13 cellular contexts compared by ENCODE assay signal in the genomic region with DNA sequence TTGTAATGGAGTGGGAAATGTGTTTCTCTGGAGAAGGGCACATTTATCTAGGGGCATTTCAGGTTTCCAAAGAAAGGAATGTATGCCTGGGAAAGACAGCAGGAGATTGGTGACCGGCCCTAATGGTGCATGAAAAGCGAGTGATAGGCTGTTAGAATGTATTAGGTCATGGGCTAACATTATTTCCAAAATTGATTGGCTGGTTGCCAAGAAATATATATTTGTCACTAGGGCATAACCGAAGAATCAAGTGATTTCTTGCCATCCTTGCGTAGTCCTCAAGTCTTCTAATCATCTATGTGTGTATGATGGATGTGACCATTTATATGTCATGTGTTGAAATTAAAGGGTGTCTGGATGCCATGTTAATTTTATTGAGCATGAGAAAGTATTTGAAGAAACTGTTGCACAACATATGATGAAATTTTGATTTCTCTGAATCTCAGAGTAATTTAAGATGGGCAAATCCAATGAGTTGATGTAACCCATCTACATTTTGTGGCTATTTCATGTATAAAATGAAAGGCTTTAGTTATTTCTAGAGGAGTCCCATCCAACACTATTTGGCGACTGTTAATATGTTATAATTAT.
DNase-seq lines count a peak whose midpoint lies in the region; ATAC-seq and TF ChIP-seq lines count a peak whose summit lies in the region.
"Had no signal": no experiment of that assay in that cellular context is flagged by ENCODE, and none has a peak within 500 bp of the region (broad histone marks: within the 10 kb centered on the region; RNA-seq: fewer than 3 reads in every experiment).

No MANE protein-coding gene starts in this region.

- no peak overlapping the region for H2BK5ac ChIP-seq in IMR-90 (ENCODE audit: low read depth, low read length, poor library complexity, severe bottlenecking)

- H3K27ac ChIP-seq in IMR-90 (ENCODE audit: insufficient read depth, low read length) (no peak overlapping the region), SK-N-SH (ENCODE audit: low read depth in 2 of 2, low read length in 1 of 2) (no peak overlapping the region), subcutaneous abdominal adipose tissue (ENCODE audit: low read depth, low read length) (peak overlapping the region; percentile 89)
- H3K27ac ChIP-seq: C4-2B had no signal

- peaks cover 11% of the 10 kb centered on the region for H3K4me1 ChIP-seq in IMR-90 (ENCODE audit: control insufficient read depth, insufficient read depth, low read length)
- H3K4me1 ChIP-seq in SK-N-SH (ENCODE audit: control insufficient read depth in 1 of 2, insufficient read depth in 2 of 2, low read depth in 1 of 2, low read length in 1 of 2): peaks cover 0 to 29% of the 10 kb centered on the region in 2 experiments; a peak in 3 of 4 replicates
- peaks cover 3 to 51% (median 37%) of the 10 kb centered on the region in 5 donors for H3K4me1 ChIP-seq in subcutaneous abdominal adipose tissue (ENCODE audit: control insufficient read depth in 5 of 5, insufficient read depth in 5 of 5, low read length in 5 of 5)

- H3K23ac ChIP-seq in IMR-90 (ENCODE audit: low read depth, low read length): no peak overlapping the region

- no peak for TF ChIP-seq CTCF in IMR-90 (conservative IDR thresholded peaks at IDR 0.05; ENCODE audit: low read depth, low read length)
- no peak for TF ChIP-seq CTCF in SK-N-SH (IDR thresholded peaks at IDR 0.05)

- TF ChIP-seq POLR2A in IMR-90 (IDR thresholded peaks at IDR 0.05; ENCODE audit: low read depth, low read length): no peak

- H3K9me1 ChIP-seq in IMR-90 (ENCODE audit: insufficient read depth, low read length): peaks cover 5% of the 10 kb centered on the region; the same call in 1 of the 2 replicates

- H3K27me3 ChIP-seq in IMR-90 (ENCODE audit: control insufficient read depth, insufficient read depth, low read length) (no peaks in the 10 kb centered on the region), SK-N-SH (ENCODE audit: insufficient read depth) (no peaks in the 10 kb centered on the region), subcutaneous abdominal adipose tissue (ENCODE audit: control insufficient read depth in 5 of 5, insufficient read depth in 4 of 5, low read length in 5 of 5) (no peaks in the 10 kb centered on the region)

- no peak overlapping the region for H2AK9ac ChIP-seq in IMR-90 (replicated peaks; ENCODE audit: low read depth, low read length, poor library complexity)

- DNase-seq in IMR-90 (peak; percentile 23), SK-N-SH (no peak), fibroblast of gingiva (ENCODE audit: low read depth) (peak; percentile 70), NCI-H1048 (lab: John Stamatoyannopoulos, UW) (no peak), hepatic stellate cell (ENCODE audit: low spot score) (no peak)
- no peak for DNase-seq in effector CD4-positive, alpha-beta T cell
- DNase-seq: NCI-H1417, NCI-H1930, NCI-H2171, NCI-H774, SHP77 had no signal

- in situ Hi-C loops in IMR-90 (cut with MboI; ENCODE audit: low sequenced_read_pairs): loop anchor here (25.0 kb wide), 1 partner anchor 916 kb away; no protein-coding TSS in a partner anchor

- H3K9ac ChIP-seq in IMR-90 (ENCODE audit: low read depth, low read length) (no peak overlapping the region), SK-N-SH (no peak overlapping the region), subcutaneous abdominal adipose tissue (ENCODE audit: low read length in 5 of 5) (no peak overlapping the region)

- H3K56ac ChIP-seq in IMR-90 (ENCODE audit: extremely low read depth, insufficient read depth, low read length): no peak overlapping the region

- H4K20me1 ChIP-seq in IMR-90 (ENCODE audit: insufficient read depth, low read length) (no peaks in the 10 kb centered on the region), SK-N-SH (ENCODE audit: insufficient read depth) (no peaks in the 10 kb centered on the region)

- H3K9me2 ChIP-seq in SK-N-SH: no peaks in the 10 kb centered on the region

- H3K4ac ChIP-seq in IMR-90 (ENCODE audit: low read depth, low read length): no peak overlapping the region

- intact Hi-C loops in IMR-90 (cut with micrococcal nuclease): no loop called here

- no peak overlapping the region for H3K14ac ChIP-seq in IMR-90 (replicated peaks; ENCODE audit: low read depth, low read length)

- no peaks in the 10 kb centered on the region for H3K79me2 ChIP-seq in SK-N-SH (ENCODE audit: insufficient read depth)

- ATAC-seq in IMR-90 (ENCODE audit: low read depth): no peak

- no peak for TF ChIP-seq EP300 in SK-N-SH (IDR thresholded peaks at IDR 0.05; ENCODE audit: borderline replicate concordance in 1 of 2, low read depth in 1 of 2, low read length in 1 of 2)

- no peak overlapping the region for H4K91ac ChIP-seq in IMR-90 (ENCODE audit: insufficient read depth, low read depth, low read length)

- POLR2A ChIA-PET in IMR-90 (lab: Charles Lee; ENCODE audit: unreplicated experiment) (no interaction called here), SK-N-SH (lab: Yijun Ruan, JAX) (no interaction called here)

- BruUV-seq in IMR-90 (replicated peaks; lab: Mats Ljungman, UMichigan): TSS peak; percentile 93

- no peaks in the 10 kb centered on the region for H3K79me1 ChIP-seq in IMR-90 (ENCODE audit: low read depth in 1 of 2, low read length in 2 of 2)

- no peak for TF ChIP-seq RAD21 in IMR-90 (IDR thresholded peaks at IDR 0.05; ENCODE audit: low read length)
- TF ChIP-seq RAD21 in SK-N-SH (IDR thresholded peaks at IDR 0.05; ENCODE audit: low read length): no peak

- peaks cover 4% of the 10 kb centered on the region for H3F3A ChIP-seq in SK-N-SH (replicated peaks; ENCODE audit: insufficient read depth)

- H3K4me3 ChIP-seq in IMR-90 (ENCODE audit: insufficient read depth, low read depth, low read length) (no peak overlapping the region), SK-N-SH (ENCODE audit: low read depth in 2 of 2, low read length in 1 of 2) (no peak overlapping the region), subcutaneous abdominal adipose tissue (ENCODE audit: low read depth in 1 of 5, low read length in 5 of 5) (no peak overlapping the region)

- H3K36me3 ChIP-seq in IMR-90 (ENCODE audit: control insufficient read depth, insufficient read depth, low read length) (no peaks in the 10 kb centered on the region), SK-N-SH (replicated peaks in 1 of 2; ENCODE audit: control insufficient read depth in 1 of 2, insufficient read depth in 2 of 2, low read length in 1 of 2) (no peaks in the 10 kb centered on the region), subcutaneous abdominal adipose tissue (ENCODE audit: control insufficient read depth in 5 of 5, insufficient read depth in 5 of 5, low read length in 5 of 5) (no peaks in the 10 kb centered on the region)

- no peak overlapping the region for H2AK5ac ChIP-seq in IMR-90 (ENCODE audit: low read depth, low read length)

- H2AFZ ChIP-seq in IMR-90 (replicated peaks; ENCODE audit: low read length, poor library complexity) (no peak overlapping the region), SK-N-SH (ENCODE audit: low read depth) (no peak overlapping the region)

- no peak overlapping the region for H2BK120ac ChIP-seq in IMR-90 (ENCODE audit: low read depth, low read length)

- H3K4me2 ChIP-seq in IMR-90 (ENCODE audit: low read depth, low read length) (no peak overlapping the region), SK-N-SH (no peak overlapping the region)

- 53% methylated on average over 2 of the region's 5 CpGs; no CpG with 5 or more reads in 1 of the 2 experiments for WGBS in IMR-90 (ENCODE audit: extremely low coverage in 2 of 2, insufficient read length in 1 of 2), 2 experiments
- 74% methylated on average over 5 of the region's 5 CpGs for WGBS in SK-N-SH (ENCODE audit: low lambda C conversion rate)

- no peak overlapping the region for H4K5ac ChIP-seq in IMR-90 (ENCODE audit: low read depth, low read length)

- H2BK15ac ChIP-seq in IMR-90 (ENCODE audit: low read depth, low read length): no peak overlapping the region

- H2BK20ac ChIP-seq in IMR-90 (ENCODE audit: low read depth, low read length): no peak overlapping the region

- H3K18ac ChIP-seq in IMR-90 (ENCODE audit: low read depth, low read length): no peak overlapping the region; the same call in 1 of the 2 replicates

- H3K9me3 ChIP-seq in IMR-90 (ENCODE audit: control insufficient read depth, insufficient read depth, low read length): no peaks in the 10 kb centered on the region
- H3K9me3 ChIP-seq in SK-N-SH: no peaks in the 10 kb centered on the region
- H3K9me3 ChIP-seq in subcutaneous abdominal adipose tissue (ENCODE audit: control insufficient read depth in 5 of 5, low read length in 5 of 5): no peaks in the 10 kb centered on the region

- no peak overlapping the region for H4K8ac ChIP-seq in IMR-90 (ENCODE audit: low read depth in 2 of 2, low read length in 2 of 2)

- CTCF ChIA-PET in IMR-90 (lab: Yijun Ruan, JAX): interaction anchor here (0.6 to 1.2 kb wide), 2 partner anchors 17 to 18 kb away, joined by 4 read pairs; no protein-coding TSS in a partner anchor
- CTCF ChIA-PET in SK-N-SH (lab: Yijun Ruan, JAX): no interaction called here

- dilution Hi-C loops in IMR-90 (cut with HindIII; ENCODE audit: low sequenced_read_pairs, unreplicated experiment): no loop called here

TF ChIP-seq in IMR-90, 13 proteins besides CTCF, POLR2A, EP300 and RAD21:
- no peak for TF ChIP-seq MXI1 (IDR thresholded peaks at IDR 0.05; ENCODE audit: borderline replicate concordance, low read depth, low read length)
- peak; percentile 79 for TF ChIP-seq CEBPB (IDR thresholded peaks at IDR 0.05; ENCODE audit: low read depth, low read length)

TF ChIP-seq in SK-N-SH, 30 proteins besides CTCF, POLR2A, EP300 and RAD21 (continues in another document):
- TF ChIP-seq NFIC (IDR thresholded peaks at IDR 0.05; ENCODE audit: borderline replicate concordance) (peak; percentile 34), SMC3 (IDR thresholded peaks at IDR 0.05; ENCODE audit: low read depth, low read length) (no peak), FOSL2 (IDR thresholded peaks at IDR 0.05; ENCODE audit: borderline replicate concordance, low read depth) (no peak), SIN3A (IDR thresholded peaks at IDR 0.05; ENCODE audit: borderline replicate concordance, low read depth, low read length) (no peak), RFX5 (IDR thresholded peaks at IDR 0.05; ENCODE audit: low read length) (no peak)
- TF ChIP-seq, protein P1, sequence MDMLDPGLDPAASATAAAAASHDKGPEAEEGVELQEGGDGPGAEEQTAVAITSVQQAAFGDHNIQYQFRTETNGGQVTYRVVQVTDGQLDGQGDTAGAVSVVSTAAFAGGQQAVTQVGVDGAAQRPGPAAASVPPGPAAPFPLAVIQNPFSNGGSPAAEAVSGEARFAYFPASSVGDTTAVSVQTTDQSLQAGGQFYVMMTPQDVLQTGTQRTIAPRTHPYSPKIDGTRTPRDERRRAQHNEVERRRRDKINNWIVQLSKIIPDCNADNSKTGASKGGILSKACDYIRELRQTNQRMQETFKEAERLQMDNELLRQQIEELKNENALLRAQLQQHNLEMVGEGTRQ (IDR thresholded peaks at IDR 0.05; ENCODE audit: borderline replicate concordance, low read depth, low read length): no peak

Comparison
In these comparisons a context has a peak if more than half of its experiments do, and no peak if none do; other contexts are left out.
1. DNase-seq: peak in IMR-90 (single experiment) and fibroblast of gingiva (single experiment); none in SK-N-SH (single experiment), NCI-H1048 (single experiment), effector CD4-positive, alpha-beta T cell (single experiment) and hepatic stellate cell (single experiment).